26 cellular contexts compared by ENCODE assay signal in genomic region chr6:18207949-18208348, GRCh38. TPM values are rescaled to one million over a fixed set of nuclear protein-coding genes. Genes with fewer than 3 reads are reported as not detected.
DNase-seq lines count a peak whose midpoint lies in the region; FAIRE-seq and TF ChIP-seq lines count a peak whose summit lies in the region.
"Had no signal": no experiment of that assay in that cellular context is flagged by ENCODE, and none has a peak within 500 bp of the region (broad histone marks: within the 10 kb centered on the region; RNA-seq: fewer than 3 reads in every experiment).

No MANE protein-coding gene starts in this region.

- H3K36me3 ChIP-seq in muscle layer of colon (ENCODE audit: insufficient read depth, low read length), result no peaks in the 10 kb centered on the region
- H3K36me3 ChIP-seq: prostate gland had no signal

- peak overlapping the region; percentile 86 for H3K27ac ChIP-seq in muscle layer of colon (ENCODE audit: low read depth, low read length)
- H3K27ac ChIP-seq: BLaER1 treated with 17β-estradiol and CSF1 and Interleukin-3, amounts not matched to agents 10 nM and 100 nM; prostate gland had no signal

- H3K4me3 ChIP-seq in muscle layer of colon (ENCODE audit: low read depth in 1 of 2, low read length in 2 of 2), result peak overlapping the region in 1 of 2 donors; percentile 41
- H3K4me3 ChIP-seq: BLaER1 treated with 17β-estradiol and CSF1 and Interleukin-3, amounts not matched to agents 10 nM and 100 nM; prostate gland; stomach had no signal

- H3K4me1 ChIP-seq in muscle layer of colon (ENCODE audit: insufficient read depth, low read length), result peaks cover 15% of the 10 kb centered on the region
- H3K4me1 ChIP-seq: prostate gland had no signal

- no peak overlapping the region for H3K9ac ChIP-seq in muscle layer of colon (ENCODE audit: low read length)
- H3K9ac ChIP-seq: BLaER1 treated with 17β-estradiol and CSF1 and Interleukin-3, amounts not matched to agents 10 nM and 100 nM; SK-N-SH had no signal

- no peak for FAIRE-seq in GM12891 (lab: Jason Lieb, UNC)
- FAIRE-seq: frontal cortex, small intestine, urothelium cell line had no signal

- DNase-seq in DMS79 (lab: John Stamatoyannopoulos, UW) (peak; percentile 77), NCI-H146 (lab: John Stamatoyannopoulos, UW) (peak; percentile 93), NCI-H345 treated with DMSO at 0.1 percent for 48 hours (lab: John Stamatoyannopoulos, UW; ENCODE audit: unreplicated experiment) (peak; percentile 86), T-helper 2 cell (no peak), GM12891 (ENCODE audit: insufficient read length, low spot score) (no peak), OCI-M1 (lab: John Stamatoyannopoulos, UW) (no peak)
- no peak for DNase-seq in stimulated activated CD8-positive, alpha-beta memory T cell treated with anti-CD3 and anti-CD28 coated beads, Interleukin-4, amount 100 ng/mL, for 48 hours
- DNase-seq: activated naive CD4-positive, alpha-beta T cell treated with anti-CD3 and anti-CD28 coated beads, Interleukin-2, amount 10 ng/mL, durations not matched to agents 7 days and 5 days; activated T-cell treated with anti-CD3 and anti-CD28 coated beads, Interleukin-2, amount 50 U/mL, for 4 hours; central memory CD4-positive, alpha-beta T cell; DMS53; KG1; kidney glomerular epithelial cell; mesenchymal stem cell; MV-4-11; nephron progenitor cell; SK-N-SH; small intestine; stimulated activated CD4-positive, alpha-beta T cell treated with anti-CD3 and anti-CD28 coated beads, Interleukin-4, amount 100 ng/mL, for 1 hour; stomach; T-helper 9 cell had no signal

- no peak for TF ChIP-seq POLR2A in GM12891 (IDR thresholded peaks at IDR 0.05; ENCODE audit: low read depth, low read length)

- no peaks in the 10 kb centered on the region for H3K9me3 ChIP-seq in muscle layer of colon (ENCODE audit: low read length)
- H3K9me3 ChIP-seq: BLaER1 treated with 17β-estradiol and CSF1 and Interleukin-3, amounts not matched to agents 10 nM and 100 nM; prostate gland; SK-N-SH; stomach had no signal

- no peaks in the 10 kb centered on the region for H3K27me3 ChIP-seq in muscle layer of colon (ENCODE audit: control insufficient read depth in 1 of 2, insufficient read depth in 2 of 2, low read length in 2 of 2)
- H3K27me3 ChIP-seq: BLaER1 treated with 17β-estradiol and CSF1 and Interleukin-3, amounts not matched to agents 10 nM and 100 nM; stomach had no signal

TF ChIP-seq in GM12891, 5 proteins besides CTCF, POLR2A, EP300 and RAD21:
- no peak for TF ChIP-seq PAX5 (IDR thresholded peaks at IDR 0.05; ENCODE audit: insufficient read depth, low read length, severe bottlenecking)
- TF ChIP-seq POU2F2 (IDR thresholded peaks at IDR 0.05; ENCODE audit: low read depth, low read length), result no peak
- TF ChIP-seq POLR2AphosphoS5 (IDR thresholded peaks at IDR 0.05; ENCODE audit: low read depth, low read length), result no peak
- no peak for TF ChIP-seq SPI1 (IDR thresholded peaks at IDR 0.05; ENCODE audit: low read depth, low read length)
- TF ChIP-seq TAF1 (IDR thresholded peaks at IDR 0.05; ENCODE audit: low read depth, low read length), result no peak

RNA-seq across cellular contexts. Expression of gene KDM1B, which starts 52.7 kb away (rescaled TPM):
- polyA plus RNA-seq in GM12891 (2012; ENCODE audit: low read depth, missing spikeins), result 13.1 TPM

RNA-seq across cellular contexts. Expression of gene TPMT, which starts 53.1 kb away (rescaled TPM):
- 11.9 TPM for polyA plus RNA-seq in GM12891 (2012; ENCODE audit: low read depth, missing spikeins)

RNA-seq across cellular contexts. Expression of gene DEK, which starts 56.4 kb away (rescaled TPM):
- 95.6 TPM for polyA plus RNA-seq in GM12891 (2012; ENCODE audit: low read depth, missing spikeins)

Comparison
In these comparisons a context has a peak if more than half of its experiments do, and no peak if none do; other contexts are left out.
1. DNase-seq: peak in DMS79 (single experiment), NCI-H146 (single experiment) and NCI-H345 treated with DMSO at 0.1 percent for 48 hours (single experiment); none in T-helper 2 cell (0 of 5), stimulated activated CD8-positive, alpha-beta memory T cell treated with anti-CD3 and anti-CD28 coated beads, Interleukin-4, amount 100 ng/mL, for 48 hours (single experiment), GM12891 (single experiment) and OCI-M1 (single experiment).